ENCODE assay signal across 31 cellular contexts in genomic region chr1:161273402-161273801, GRCh38. TPM values are rescaled to one million over a fixed set of nuclear protein-coding genes. Genes with fewer than 3 reads are reported as not detected.
"Had no signal": no experiment of that assay in that cellular context is flagged by ENCODE, and none has a peak within 500 bp of the region (broad histone marks: within the 10 kb centered on the region; RNA-seq: fewer than 3 reads in every experiment).

No MANE protein-coding gene starts in this region.

- H3K4me3 ChIP-seq: adrenal gland, breast epithelium, SK-N-MC had no signal

- DNase-seq: activated CD4-positive, alpha-beta memory T cell treated with anti-CD3 and anti-CD28 coated beads for 36 hours; activated CD4-positive, alpha-beta T cell treated with anti-CD3 and anti-CD28 coated beads, Interleukin-2, amount 10 ng/mL, durations not matched to agents 24 days and 14 days; activated CD4-positive, CD25-positive, alpha-beta regulatory T cell treated with anti-CD3 and anti-CD28 coated beads, Interleukin-2, amount 50 U/mL, for 72 hours; activated CD8-positive, alpha-beta memory T cell treated with anti-CD3 and anti-CD28 coated beads for 24 hours; activated gamma-delta T cell treated with Interleukin-2 at 50 U/mL for 16 hours; activated naive CD4-positive, alpha-beta T cell treated with anti-CD3 and anti-CD28 coated beads, Interleukin-2, amount 10 ng/mL, durations not matched to agents 7 days and 5 days; activated naive CD8-positive, alpha-beta T cell treated with anti-CD3 and anti-CD28 coated beads for 36 hours; activated T-cell treated with anti-CD3 and anti-CD28 coated beads for 4 hours; activated T-cell treated with anti-CD3 and anti-CD28 coated beads, Interleukin-2, amount 50 U/mL, for 72 hours; adrenal gland; anterior cingulate cortex; central memory CD4-positive, alpha-beta T cell; KG1; NCI-H1048; NCI-H146; NCI-H187 treated with DMSO at 0.1 percent for 48 hours; NCI-H2171 treated with DMSO at 0.1 percent for 48 hours; NCI-H226; NCI-H526; NCI-H82; SIG-M5; SW 1271 had no signal

- H3K27ac Mint-ChIP-seq: activated CD4-positive, alpha-beta memory T cell treated with anti-CD3 and anti-CD28 coated beads for 36 hours; activated CD4-positive, alpha-beta T cell treated with anti-CD3 and anti-CD28 coated beads, Interleukin-2, amount 10 ng/mL, durations not matched to agents 24 days and 14 days; activated naive CD4-positive, alpha-beta T cell treated with anti-CD3 and anti-CD28 coated beads, Interleukin-2, amount 10 ng/mL, durations not matched to agents 7 days and 5 days; activated naive CD8-positive, alpha-beta T cell treated with anti-CD3 and anti-CD28 coated beads for 36 hours; activated T-cell treated with anti-CD3 and anti-CD28 coated beads, Interleukin-2, amount 50 U/mL, for 72 hours; activated T-helper 2 cell treated with anti-CD3 and anti-CD28 coated beads, Interferon-gamma antibody, Interleukin-2, Interleukin-4, amounts not matched to agents 10 μg/mL and 5 μg/mL and 100 μg/mL, durations not matched to agents 14 hours and 24 hours and 36 hours had no signal

- H3K36me3 Mint-ChIP-seq: activated CD4-positive, alpha-beta memory T cell treated with anti-CD3 and anti-CD28 coated beads for 36 hours; activated naive CD4-positive, alpha-beta T cell treated with anti-CD3 and anti-CD28 coated beads, Interleukin-2, amount 10 ng/mL, durations not matched to agents 7 days and 5 days; activated naive CD8-positive, alpha-beta T cell treated with anti-CD3 and anti-CD28 coated beads for 36 hours had no signal

- H3K27ac ChIP-seq: adrenal gland, breast epithelium, SK-N-MC had no signal

- H3K4me1 ChIP-seq: adrenal gland, breast epithelium had no signal

- H3K4me3 Mint-ChIP-seq: activated CD4-positive, alpha-beta memory T cell treated with anti-CD3 and anti-CD28 coated beads for 36 hours; activated CD4-positive, alpha-beta T cell treated with anti-CD3 and anti-CD28 coated beads, Interleukin-2, amount 10 ng/mL, durations not matched to agents 24 days and 14 days; activated naive CD4-positive, alpha-beta T cell treated with anti-CD3 and anti-CD28 coated beads, Interleukin-2, amount 10 ng/mL, durations not matched to agents 7 days and 5 days; activated naive CD8-positive, alpha-beta T cell treated with anti-CD3 and anti-CD28 coated beads for 36 hours; activated T-cell treated with anti-CD3 and anti-CD28 coated beads, Interleukin-2, amount 50 U/mL, for 72 hours had no signal

- H3K4me1 Mint-ChIP-seq: activated CD4-positive, alpha-beta T cell treated with anti-CD3 and anti-CD28 coated beads, Interleukin-2, amount 10 ng/mL, durations not matched to agents 24 days and 14 days; activated naive CD4-positive, alpha-beta T cell treated with anti-CD3 and anti-CD28 coated beads, Interleukin-2, amount 10 ng/mL, durations not matched to agents 7 days and 5 days; activated naive CD8-positive, alpha-beta T cell treated with anti-CD3 and anti-CD28 coated beads for 36 hours had no signal

- H3K9me3 Mint-ChIP-seq: activated CD4-positive, alpha-beta memory T cell treated with anti-CD3 and anti-CD28 coated beads for 36 hours; activated CD4-positive, alpha-beta T cell treated with anti-CD3 and anti-CD28 coated beads, Interleukin-2, amount 10 ng/mL, durations not matched to agents 24 days and 14 days; activated naive CD4-positive, alpha-beta T cell treated with anti-CD3 and anti-CD28 coated beads, Interleukin-2, amount 10 ng/mL, durations not matched to agents 7 days and 5 days; activated naive CD8-positive, alpha-beta T cell treated with anti-CD3 and anti-CD28 coated beads for 36 hours; activated T-cell treated with anti-CD3 and anti-CD28 coated beads, Interleukin-2, amount 50 U/mL, for 72 hours; activated T-helper 2 cell treated with anti-CD3 and anti-CD28 coated beads, Interferon-gamma antibody, Interleukin-2, Interleukin-4, amounts not matched to agents 10 μg/mL and 5 μg/mL and 100 μg/mL, durations not matched to agents 14 hours and 24 hours and 36 hours had no signal

- H3K27me3 ChIP-seq: adrenal gland, breast epithelium had no signal

- H3K36me3 ChIP-seq: adrenal gland, breast epithelium had no signal

- H3K9me3 ChIP-seq: adrenal gland, breast epithelium had no signal

RNA-seq across cellular contexts. Expression of gene PCP4L1, which starts 14.9 kb away (rescaled TPM):
- total RNA-seq: activated CD4-positive, alpha-beta T cell treated with anti-CD3 and anti-CD28 coated beads, Interleukin-2, amount 10 ng/mL, durations not matched to agents 24 days and 14 days; activated T-helper 2 cell treated with anti-CD3 and anti-CD28 coated beads, Interferon-gamma antibody, Interleukin-2, Interleukin-4, amounts not matched to agents 10 μg/mL and 5 μg/mL and 100 μg/mL, durations not matched to agents 14 hours and 24 hours and 36 hours; M059J; NCI-H460; OCI-LY7; RPMI7951 had no signal

RNA-seq across cellular contexts. Expression of gene NR1I3, which starts 35.4 kb away (rescaled TPM):
- total RNA-seq: activated CD4-positive, alpha-beta memory T cell treated with anti-CD3 and anti-CD28 coated beads for 36 hours; activated CD4-positive, alpha-beta T cell treated with anti-CD3 and anti-CD28 coated beads, Interleukin-2, amount 10 ng/mL, durations not matched to agents 24 days and 14 days; activated naive CD8-positive, alpha-beta T cell treated with anti-CD3 and anti-CD28 coated beads for 36 hours; activated T-cell treated with anti-CD3 and anti-CD28 coated beads, Interleukin-2, amount 50 U/mL, for 72 hours; activated T-helper 2 cell treated with anti-CD3 and anti-CD28 coated beads, Interferon-gamma antibody, Interleukin-2, Interleukin-4, amounts not matched to agents 10 μg/mL and 5 μg/mL and 100 μg/mL, durations not matched to agents 14 hours and 24 hours and 36 hours; breast epithelium; LHCN-M2; M059J; NCI-H460; OCI-LY7; RPMI7951; T-helper 1 cell treated with Interleukin-12 subunit alpha and Interleukin-12 subunit beta and Interleukin-4 antibody, amounts not matched to agents 30 ng/mL and 1 ng/mL, for 36 hours had no signal
